Comparison of ENCODE assay signal across 10 cellular contexts in genomic region chr4:184280591-184281071, GRCh38.
DNase-seq lines count a peak whose midpoint lies in the region; ATAC-seq and TF ChIP-seq lines count a peak whose summit lies in the region.
"Had no signal": no experiment of that assay in that cellular context is flagged by ENCODE, and none has a peak within 500 bp of the region (broad histone marks: within the 10 kb centered on the region; RNA-seq: fewer than 3 reads in every experiment).

No MANE protein-coding gene starts in this region.

- peaks cover 6% of the 10 kb centered on the region for H3K36me3 Mint-ChIP-seq in activated naive CD4-positive, alpha-beta T cell treated with anti-CD3 and anti-CD28 coated beads, Interleukin-2, amount 50 U/mL, for 24 hours

- H3K27me3 Mint-ChIP-seq in activated naive CD4-positive, alpha-beta T cell treated with anti-CD3 and anti-CD28 coated beads, Interleukin-2, amount 50 U/mL, for 24 hours: no peaks in the 10 kb centered on the region

- ATAC-seq in GM19452 (IDR thresholded peaks at IDR 0.05; ENCODE audit: unreplicated experiment): peak; percentile 15
- peak; percentile 38 for ATAC-seq in HG03139 (IDR thresholded peaks at IDR 0.05; ENCODE audit: unreplicated experiment)
- ATAC-seq in HG03196 (IDR thresholded peaks at IDR 0.05; ENCODE audit: unreplicated experiment): no peak

- peaks cover 52% of the 10 kb centered on the region for H3K4me1 Mint-ChIP-seq in activated naive CD4-positive, alpha-beta T cell treated with anti-CD3 and anti-CD28 coated beads, Interleukin-2, amount 50 U/mL, for 24 hours

- DNase-seq in GM13976 (ENCODE audit: low spot score): peak; percentile 75
- DNase-seq in LoVo (ENCODE audit: low spot score): no peak
- DNase-seq in OCI-M1 (lab: John Stamatoyannopoulos, UW): no peak
- DNase-seq in NCI-H1436 (lab: John Stamatoyannopoulos, UW): no peak
- DNase-seq: glutamatergic neuron, NCI-H748 treated with DMSO at 0.1 percent for 48 hours had no signal

- peak overlapping the region; percentile 59 for H3K4me3 Mint-ChIP-seq in activated naive CD4-positive, alpha-beta T cell treated with anti-CD3 and anti-CD28 coated beads, Interleukin-2, amount 50 U/mL, for 24 hours

- no peak for TF ChIP-seq CTCF in GM13976 (IDR thresholded peaks at IDR 0.05; ENCODE audit: borderline replicate concordance, control extremely low read depth, extremely low read depth, insufficient read depth, missing control alignments)

- H3K9me3 Mint-ChIP-seq in activated naive CD4-positive, alpha-beta T cell treated with anti-CD3 and anti-CD28 coated beads, Interleukin-2, amount 50 U/mL, for 24 hours: peaks cover 6% of the 10 kb centered on the region

- in situ Hi-C loops in GM13976 (cut with MboI; ENCODE audit: low sequenced_read_pairs, unreplicated experiment): no loop called here

- peak overlapping the region; percentile 68 for H3K27ac Mint-ChIP-seq in activated naive CD4-positive, alpha-beta T cell treated with anti-CD3 and anti-CD28 coated beads, Interleukin-2, amount 50 U/mL, for 24 hours
